ENCODE assay signal across 7 cellular contexts in genomic region chr18:3995476-3996102, GRCh38.
A peak's percentile ranks its signal among the peaks of the same experiment; 100 is the strongest.
DNase-seq lines count a peak whose midpoint lies in the region; ATAC-seq and TF ChIP-seq lines count a peak whose summit lies in the region.

No MANE protein-coding gene starts in this region.

- 19 to 21% methylated on average over 8 of the region's 8 CpGs for WGBS in thyroid gland, 2 donors

- no peaks in the 10 kb centered on the region for H3K9me3 Mint-ChIP-seq in natural killer cell

- no peaks in the 10 kb centered on the region for H3K4me1 Mint-ChIP-seq in natural killer cell

- no peaks in the 10 kb centered on the region for H3K4me1 ChIP-seq in thyroid gland

- in situ Hi-C loops in GM13976 (cut with MboI; ENCODE audit: low sequenced_read_pairs, unreplicated experiment) = loop anchor here (25.0 kb wide), 2 partner anchors 208 to 708 kb away; no protein-coding TSS in a partner anchor

- TF ChIP-seq POLR2A in thyroid gland (IDR thresholded peaks at IDR 0.05) = no peak

- no peak overlapping the region for H3K27ac ChIP-seq in thyroid gland

- DNase-seq in GM13976 (ENCODE audit: low spot score) (peak; percentile 32), NCI-H69 (lab: John Stamatoyannopoulos, UW) (peak; percentile 90), epithelial cell of esophagus (ENCODE audit: low read depth) (peak; percentile 81), natural killer cell (no peak), thyroid gland (peak; percentile 47 to 58)
- peak; percentile 25 to 39 for DNase-seq in activated CD4-positive, alpha-beta T cell treated with anti-CD3 and anti-CD28 coated beads, Interleukin-2, amount 50 U/mL, for 4 hours

- H3K27ac Mint-ChIP-seq in natural killer cell = no peak overlapping the region

- no peaks in the 10 kb centered on the region for H3K27me3 ChIP-seq in thyroid gland

- no peak overlapping the region for H3K4me3 Mint-ChIP-seq in natural killer cell

- no peaks in the 10 kb centered on the region for H3K9me3 ChIP-seq in thyroid gland

- ATAC-seq in HG03159 (IDR thresholded peaks at IDR 0.05; ENCODE audit: unreplicated experiment) (peak; percentile 91), natural killer cell (peak; percentile 57 to 86 (median 66))

- H3K36me3 ChIP-seq in thyroid gland = no peaks in the 10 kb centered on the region

- TF ChIP-seq CTCF in GM13976 (IDR thresholded peaks at IDR 0.05; ENCODE audit: borderline replicate concordance, control extremely low read depth, extremely low read depth, insufficient read depth, missing control alignments) (peak; percentile 72), epithelial cell of esophagus (IDR thresholded peaks at IDR 0.05; ENCODE audit: insufficient read depth, low read depth, low read length, missing control alignments) (peak; percentile 94), natural killer cell (IDR thresholded peaks at IDR 0.05) (peak; percentile 73), thyroid gland (IDR thresholded peaks at IDR 0.05) (peak; percentile 58 to 81 (median 74))

- H3K27me3 Mint-ChIP-seq in natural killer cell (ENCODE audit: low read depth in 2 of 2) = no peaks in the 10 kb centered on the region

- intact Hi-C loops in natural killer cell (cut with micrococcal nuclease) (loop anchor here (2.0 to 10.0 kb wide), 2 partner anchors 225 to 711 kb away; no protein-coding TSS in a partner anchor), thyroid gland (cut with DNase I) (loop anchor here (10.0 kb wide), 2 partner anchors 291 to 711 kb away; no protein-coding TSS in a partner anchor)

- H3K4me3 ChIP-seq in epithelial cell of esophagus (ENCODE audit: low read length) (no peak overlapping the region), thyroid gland (replicated peaks in 1 of 3) (no peak overlapping the region)

- H3K36me3 Mint-ChIP-seq in natural killer cell = no peaks in the 10 kb centered on the region
